Comparison of ENCODE assay signal across 16 cellular contexts in the genomic region with DNA sequence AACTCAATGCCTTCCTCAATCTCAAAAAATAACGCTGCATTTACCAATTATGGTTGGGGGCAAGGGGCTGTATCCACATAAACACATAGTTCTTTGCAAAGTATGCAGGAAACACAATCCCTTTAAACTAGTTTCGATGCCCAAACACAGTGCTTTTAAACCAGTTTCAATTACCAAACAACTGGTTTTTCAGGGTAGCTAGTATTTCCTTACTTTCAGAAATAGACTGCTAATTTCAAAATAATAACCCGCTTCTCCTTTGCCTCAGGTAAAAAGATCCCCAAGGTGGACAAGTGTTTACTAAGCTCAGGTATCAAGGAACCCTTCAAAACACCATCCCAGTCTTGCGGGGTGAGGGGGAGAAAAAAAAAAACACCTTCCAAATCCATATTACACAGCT. TPM values are rescaled to one million over a fixed set of nuclear protein-coding genes. Genes with fewer than 3 reads are reported as not detected.
DNase-seq lines count a peak whose midpoint lies in the region; ATAC-seq and TF ChIP-seq lines count a peak whose summit lies in the region.
"Had no signal": no experiment of that assay in that cellular context is flagged by ENCODE, and none has a peak within 500 bp of the region (broad histone marks: within the 10 kb centered on the region; RNA-seq: fewer than 3 reads in every experiment).

No MANE protein-coding gene starts in this region.

- H3K4me3 Mint-ChIP-seq in WTC11, result peak overlapping the region; percentile 92
- H3K4me3 Mint-ChIP-seq: activated naive CD8-positive, alpha-beta T cell; natural killer cell treated with Interleukin-12 subunit alpha and Interleukin-12 subunit beta and Interleukin-15 and Interleukin-18, amount 100 ng/mL, for 72 hours had no signal

- peaks cover 28% of the 10 kb centered on the region for H3K4me1 ChIP-seq in cardiac muscle cell (ENCODE audit: low read depth)
- peaks cover 39% of the 10 kb centered on the region for H3K4me1 ChIP-seq in iPS-18a (ENCODE audit: control insufficient read depth, low read depth, low read length)
- peaks cover 0 to 58% (median 17%) of the 10 kb centered on the region in 4 donors for H3K4me1 ChIP-seq in tibial nerve

- H3K27ac ChIP-seq in cardiac muscle cell, result no peak overlapping the region
- no peak overlapping the region for H3K27ac ChIP-seq in iPS-18a (ENCODE audit: low read length)
- peak overlapping the region; percentile 3 to 97 (median 61) for H3K27ac ChIP-seq in tibial nerve
- H3K27ac ChIP-seq: right lobe of liver had no signal

- no peak overlapping the region for H3K9ac ChIP-seq in iPS-18a (ENCODE audit: low read length)

- ATAC-seq in left ventricle myocardium superior (no peak), WTC11 (no peak), HG03520 (IDR thresholded peaks at IDR 0.05; ENCODE audit: unreplicated experiment) (no peak), HG03097 (IDR thresholded peaks at IDR 0.05; ENCODE audit: low FRiP score, unreplicated experiment) (no peak)
- ATAC-seq: left lobe of liver; natural killer cell treated with Interleukin-12 subunit alpha and Interleukin-12 subunit beta and Interleukin-15 and Interleukin-18, amount 100 ng/mL, for 72 hours; right lobe of liver; Right ventricle myocardium inferior had no signal

- no peak for TF ChIP-seq POLR2A in tibial nerve (IDR thresholded peaks at IDR 0.05)

- no peaks in the 10 kb centered on the region for H3K36me3 ChIP-seq in cardiac muscle cell
- no peaks in the 10 kb centered on the region for H3K36me3 ChIP-seq in iPS-18a (ENCODE audit: control insufficient read depth, low read depth, low read length)
- H3K36me3 ChIP-seq in tibial nerve, result no peaks in the 10 kb centered on the region
- H3K36me3 ChIP-seq: right lobe of liver, thyroid gland had no signal

- no peaks in the 10 kb centered on the region for H3K9me3 Mint-ChIP-seq in WTC11
- H3K9me3 Mint-ChIP-seq: natural killer cell treated with Interleukin-12 subunit alpha and Interleukin-12 subunit beta and Interleukin-15 and Interleukin-18, amount 100 ng/mL, for 72 hours had no signal

- H3K4me3 ChIP-seq in cardiac muscle cell, result peak overlapping the region; percentile 75
- peak overlapping the region; percentile 7 for H3K4me3 ChIP-seq in iPS-18a (ENCODE audit: low read length)
- peak overlapping the region in 1 of 4 donors; percentile 93 for H3K4me3 ChIP-seq in tibial nerve
- H3K4me3 ChIP-seq: thyroid gland had no signal

- H3K27me3 ChIP-seq in cardiac muscle cell (no peaks in the 10 kb centered on the region), iPS-18a (ENCODE audit: control insufficient read depth, insufficient read depth, low read length) (peaks cover 37% of the 10 kb centered on the region), tibial nerve (no peaks in the 10 kb centered on the region)
- H3K27me3 ChIP-seq: right lobe of liver, thyroid gland had no signal

- no peaks in the 10 kb centered on the region for H3K36me3 Mint-ChIP-seq in WTC11
- H3K36me3 Mint-ChIP-seq: activated naive CD8-positive, alpha-beta T cell; natural killer cell treated with Interleukin-12 subunit alpha and Interleukin-12 subunit beta and Interleukin-15 and Interleukin-18, amount 100 ng/mL, for 72 hours had no signal

- peaks cover 36% of the 10 kb centered on the region for H3K27me3 Mint-ChIP-seq in WTC11 (ENCODE audit: low read depth)

- H3K27ac Mint-ChIP-seq in WTC11, result no peak overlapping the region
- H3K27ac Mint-ChIP-seq: activated naive CD8-positive, alpha-beta T cell; natural killer cell treated with Interleukin-12 subunit alpha and Interleukin-12 subunit beta and Interleukin-15 and Interleukin-18, amount 100 ng/mL, for 72 hours had no signal

- TF ChIP-seq CTCF in cardiac muscle cell (IDR thresholded peaks at IDR 0.05; ENCODE audit: low read depth, low read length), result no peak
- TF ChIP-seq CTCF in WTC11 (IDR thresholded peaks at IDR 0.05), result no peak
- TF ChIP-seq CTCF in tibial nerve (IDR thresholded peaks at IDR 0.05), result no peak

- CTCF ChIA-PET in WTC11 (lab: Charles Lee), result interaction anchor here (0.5 to 3.0 kb wide), 56 partner anchors 8 to 1099 kb away, joined by 3 to 25 read pairs (median 4); partner anchors contain the start of genes MAP10 and TSNAX

- no peaks in the 10 kb centered on the region for H3K9me3 ChIP-seq in cardiac muscle cell (ENCODE audit: low read depth)
- H3K9me3 ChIP-seq in iPS-18a (ENCODE audit: control insufficient read depth, low read depth, low read length), result no peaks in the 10 kb centered on the region
- H3K9me3 ChIP-seq in tibial nerve, result no peaks in the 10 kb centered on the region
- H3K9me3 ChIP-seq: right lobe of liver, thyroid gland had no signal

- DNase-seq in cardiac muscle cell (ENCODE audit: low read depth in 1 of 2, low spot score in 1 of 2) (no peak), left ventricle myocardium superior (no peak), WTC11 (ENCODE audit: low spot score) (no peak), tibial nerve (ENCODE audit: low spot score in 2 of 2) (no peak), NCI-H1436 (lab: John Stamatoyannopoulos, UW) (no peak)
- DNase-seq: activated CD8-positive, alpha-beta memory T cell treated with anti-CD3 and anti-CD28 coated beads, Interleukin-2, amount 50 U/mL, for 48 hours; right lobe of liver; stimulated activated CD8-positive, alpha-beta memory T cell treated with anti-CD3 and anti-CD28 coated beads, Interleukin-4, amount 100 ng/mL, for 48 hours had no signal

- intact Hi-C loops in left ventricle myocardium superior (cut with micrococcal nuclease), result loop anchor here (5.0 to 10.0 kb wide), 4 partner anchors 72 to 415 kb away; no protein-coding TSS in a partner anchor

- no peak for TF ChIP-seq EP300 in tibial nerve (IDR thresholded peaks at IDR 0.05)

- POLR2A ChIA-PET in WTC11 (lab: Charles Lee), result interaction anchor here (0.5 to 1.0 kb wide), 2 partner anchors 200 to 401 kb away, joined by 3 read pairs; no protein-coding TSS in a partner anchor

- WGBS in tibial nerve, 2 donors, result 60 to 72% methylated on average over 4 of the region's 4 CpGs

- peaks cover 68% of the 10 kb centered on the region for H3K4me1 Mint-ChIP-seq in WTC11

TF ChIP-seq in WTC11, 78 proteins besides CTCF, POLR2A, EP300 and RAD21 (continues in another document):
- TF ChIP-seq USF1 (CRISPR knock-in tag; IDR thresholded peaks at IDR 0.05) (no peak), E2F4 (CRISPR knock-in tag; IDR thresholded peaks at IDR 0.05; ENCODE audit: borderline replicate concordance, low read depth) (no peak), NR1H2 (CRISPR knock-in tag; IDR thresholded peaks at IDR 0.05) (no peak)
- TF ChIP-seq, protein P1, sequence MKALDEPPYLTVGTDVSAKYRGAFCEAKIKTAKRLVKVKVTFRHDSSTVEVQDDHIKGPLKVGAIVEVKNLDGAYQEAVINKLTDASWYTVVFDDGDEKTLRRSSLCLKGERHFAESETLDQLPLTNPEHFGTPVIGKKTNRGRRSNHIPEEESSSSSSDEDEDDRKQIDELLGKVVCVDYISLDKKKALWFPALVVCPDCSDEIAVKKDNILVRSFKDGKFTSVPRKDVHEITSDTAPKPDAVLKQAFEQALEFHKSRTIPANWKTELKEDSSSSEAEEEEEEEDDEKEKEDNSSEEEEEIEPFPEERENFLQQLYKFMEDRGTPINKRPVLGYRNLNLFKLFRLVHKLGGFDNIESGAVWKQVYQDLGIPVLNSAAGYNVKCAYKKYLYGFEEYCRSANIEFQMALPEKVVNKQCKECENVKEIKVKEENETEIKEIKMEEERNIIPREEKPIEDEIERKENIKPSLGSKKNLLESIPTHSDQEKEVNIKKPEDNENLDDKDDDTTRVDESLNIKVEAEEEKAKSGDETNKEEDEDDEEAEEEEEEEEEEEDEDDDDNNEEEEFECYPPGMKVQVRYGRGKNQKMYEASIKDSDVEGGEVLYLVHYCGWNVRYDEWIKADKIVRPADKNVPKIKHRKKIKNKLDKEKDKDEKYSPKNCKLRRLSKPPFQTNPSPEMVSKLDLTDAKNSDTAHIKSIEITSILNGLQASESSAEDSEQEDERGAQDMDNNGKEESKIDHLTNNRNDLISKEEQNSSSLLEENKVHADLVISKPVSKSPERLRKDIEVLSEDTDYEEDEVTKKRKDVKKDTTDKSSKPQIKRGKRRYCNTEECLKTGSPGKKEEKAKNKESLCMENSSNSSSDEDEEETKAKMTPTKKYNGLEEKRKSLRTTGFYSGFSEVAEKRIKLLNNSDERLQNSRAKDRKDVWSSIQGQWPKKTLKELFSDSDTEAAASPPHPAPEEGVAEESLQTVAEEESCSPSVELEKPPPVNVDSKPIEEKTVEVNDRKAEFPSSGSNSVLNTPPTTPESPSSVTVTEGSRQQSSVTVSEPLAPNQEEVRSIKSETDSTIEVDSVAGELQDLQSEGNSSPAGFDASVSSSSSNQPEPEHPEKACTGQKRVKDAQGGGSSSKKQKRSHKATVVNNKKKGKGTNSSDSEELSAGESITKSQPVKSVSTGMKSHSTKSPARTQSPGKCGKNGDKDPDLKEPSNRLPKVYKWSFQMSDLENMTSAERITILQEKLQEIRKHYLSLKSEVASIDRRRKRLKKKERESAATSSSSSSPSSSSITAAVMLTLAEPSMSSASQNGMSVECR (CRISPR knock-in tag; IDR thresholded peaks at IDR 0.05; ENCODE audit: borderline replicate concordance), result no peak

RNA-seq across cellular contexts. Expression of gene SIPA1L2, which starts 2.8 kb away (rescaled TPM):
- total RNA-seq in cardiac muscle cell (107 and 143 TPM in 2 replicates), left ventricle myocardium superior (127 TPM), WTC11 (2021) (10.9 to 14.3 TPM (median 11.6 TPM) in 3 replicates), tibial nerve (10 to 100 TPM; 29.8 to 56.4 (median 40.7) TPM)
- polyA plus RNA-seq in cardiac muscle cell, result 57.1 and 82.1 TPM in 2 replicates

Comparison
In these comparisons a context has a peak if more than half of its experiments do, and no peak if none do; other contexts are left out.
1. H3K27ac ChIP-seq: peak in tibial nerve (4 of 4); none in cardiac muscle cell (single experiment) and iPS-18a (single experiment).